ENCODE assay signal across 21 cellular contexts in genomic region chr22:24867327-24868022, GRCh38.
"Had no signal": no experiment of that assay in that cellular context is flagged by ENCODE, and none has a peak within 500 bp of the region (broad histone marks: within the 10 kb centered on the region; RNA-seq: fewer than 3 reads in every experiment).

No MANE protein-coding gene starts in this region.

- H3K4me1 ChIP-seq: breast epithelium, esophagus muscularis mucosa, pancreas, prostate gland, tibial nerve had no signal

- H3K4me2 ChIP-seq: hepatocyte had no signal

- FAIRE-seq: pancreas had no signal

- H3K27ac ChIP-seq: breast epithelium, esophagus muscularis mucosa, hepatocyte, pancreas, prostate gland, tibial nerve, VCaP had no signal

- H2AFZ ChIP-seq: hepatocyte had no signal

- H3K36me3 ChIP-seq: breast epithelium, pancreas, prostate gland had no signal

- H3K9me3 ChIP-seq: breast epithelium, esophagus muscularis mucosa, pancreas, prostate gland, tibial nerve had no signal

- H3K4me3 ChIP-seq: breast epithelium, esophagus muscularis mucosa, hepatocyte, pancreas, prostate gland, tibial nerve had no signal

- ATAC-seq: activated naive CD4-positive, alpha-beta T cell treated with anti-CD3 and anti-CD28 coated beads, Interleukin-2, amount 50 U/mL, for 72 hours; activated T-cell treated with anti-CD3 and anti-CD28 coated beads, Interleukin-2, amount 50 U/mL, for 72 hours; pancreas had no signal

- DNase-seq: activated CD4-positive, alpha-beta T cell treated with anti-CD3 and anti-CD28 coated beads for 4 hours; activated CD4-positive, alpha-beta T cell treated with anti-CD3 and anti-CD28 coated beads, Interleukin-2, amount 50 U/mL, for 4 hours; activated naive CD4-positive, alpha-beta T cell; activated T-cell treated with anti-CD3 and anti-CD28 coated beads for 4 hours; activated T-cell treated with anti-CD3 and anti-CD28 coated beads, Interleukin-2, amount 50 U/mL, for 72 hours; effector CD4-positive, alpha-beta T cell; foreskin melanocyte; islet precursor cell; naive B cell; nephron progenitor cell; pancreas; retina; stimulated activated CD4-positive, alpha-beta T cell treated with anti-CD3 and anti-CD28 coated beads, Interleukin-15, amount 100 ng/mL, for 24 hours; stimulated activated naive CD4-positive, alpha-beta T cell treated with Interleukin-2 at 50 U/mL for 16 hours had no signal

- H3K79me2 ChIP-seq: hepatocyte had no signal

- H3K27me3 ChIP-seq: breast epithelium, esophagus muscularis mucosa, hepatocyte, pancreas, tibial nerve had no signal
